Comparison of ENCODE assay signal across 21 cellular contexts in genomic region chr13:50891206-50891605, GRCh38. TPM values are rescaled to one million over a fixed set of nuclear protein-coding genes. Genes with fewer than 3 reads are reported as not detected.
A peak's percentile ranks its signal among the peaks of the same experiment; 100 is the strongest.
DNase-seq lines count a peak whose midpoint lies in the region; ATAC-seq and TF ChIP-seq lines count a peak whose summit lies in the region.
"Had no signal": no experiment of that assay in that cellular context is flagged by ENCODE, and none has a peak within 500 bp of the region (broad histone marks: within the 10 kb centered on the region; RNA-seq: fewer than 3 reads in every experiment).

No MANE protein-coding gene starts in this region.

- no peak overlapping the region for H3K27ac Mint-ChIP-seq in activated CD4-positive, alpha-beta T cell treated with anti-CD3 and anti-CD28 coated beads, Interleukin-2, amount 10 ng/mL, durations not matched to agents 24 days and 14 days
- H3K27ac Mint-ChIP-seq in natural killer cell: peak overlapping the region in 1 of 2 donors; percentile 64

- peak overlapping the region; percentile 7 for H3K4me3 Mint-ChIP-seq in activated CD4-positive, alpha-beta T cell treated with anti-CD3 and anti-CD28 coated beads, Interleukin-2, amount 10 ng/mL, durations not matched to agents 24 days and 14 days
- peak overlapping the region; percentile 55 for H3K4me3 Mint-ChIP-seq in natural killer cell
- H3K4me3 Mint-ChIP-seq: stimulated activated naive CD8-positive, alpha-beta T cell treated with anti-CD3 and anti-CD28 coated beads, Interleukin-15, amount 100 ng/mL, for 72 hours had no signal

- no peaks in the 10 kb centered on the region for H3K9me2 ChIP-seq in SU-DHL-6 (replicated peaks; ENCODE audit: insufficient read depth, low read length)

- no peaks in the 10 kb centered on the region for H3K79me2 ChIP-seq in SU-DHL-6 (ENCODE audit: insufficient read depth, low read length)

- H3K36me3 Mint-ChIP-seq in activated CD4-positive, alpha-beta T cell treated with anti-CD3 and anti-CD28 coated beads, Interleukin-2, amount 10 ng/mL, durations not matched to agents 24 days and 14 days (ENCODE audit: low read depth): peaks cover 13% of the 10 kb centered on the region
- peaks cover 4% of the 10 kb centered on the region for H3K36me3 Mint-ChIP-seq in natural killer cell

- peak overlapping the region; percentile 55 for H3K4me2 ChIP-seq in SU-DHL-6 (ENCODE audit: low read depth, low read length, poor library complexity, severe bottlenecking)
- H3K4me2 ChIP-seq: smooth muscle cell had no signal

- H3K4me3 ChIP-seq in Jurkat, Clone E6-1 (ENCODE audit: low read length): no peak overlapping the region
- no peak overlapping the region for H3K4me3 ChIP-seq in SU-DHL-6 (ENCODE audit: insufficient read depth, low read length, poor library complexity, severe bottlenecking)
- H3K4me3 ChIP-seq: smooth muscle cell had no signal

- H3K27me3 ChIP-seq in SU-DHL-6 (ENCODE audit: low read length): no peaks in the 10 kb centered on the region

- no peak overlapping the region for H2AFZ ChIP-seq in SU-DHL-6 (ENCODE audit: low read depth, low read length, severe bottlenecking)

- no peaks in the 10 kb centered on the region for H4K20me1 ChIP-seq in SU-DHL-6 (ENCODE audit: low read depth, low read length)

- H3K36me3 ChIP-seq in SU-DHL-6 (ENCODE audit: low read length): no peaks in the 10 kb centered on the region

- H3K9ac ChIP-seq in SU-DHL-6 (ENCODE audit: low read length): no peak overlapping the region

- TF ChIP-seq CTCF in SU-DHL-6 (IDR thresholded peaks at IDR 0.05; ENCODE audit: insufficient read depth, low read length, poor library complexity, severe bottlenecking) (no peak), natural killer cell (IDR thresholded peaks at IDR 0.05) (no peak)

- DNase-seq in activated CD4-positive, alpha-beta T cell treated with anti-CD3 and anti-CD28 coated beads, Interleukin-2, amount 10 ng/mL, durations not matched to agents 24 days and 14 days: no peak
- no peak for DNase-seq in activated CD4-positive, alpha-beta T cell treated with anti-CD3 and anti-CD28 coated beads, Interleukin-2, amount 50 U/mL, for 1 hour
- peak; percentile 53 for DNase-seq in Jurkat, Clone E6-1 (ENCODE audit: low read depth, low spot score)
- no peak for DNase-seq in natural killer cell
- DNase-seq in midbrain (lab: John Stamatoyannopoulos, UW): no peak
- DNase-seq: activated CD4-positive, alpha-beta T cell treated with anti-CD3 and anti-CD28 coated beads for 1 hour; activated T-cell treated with anti-CD3 and anti-CD28 coated beads, Interleukin-2, amount 50 U/mL, for 1 hour; Calu3; central memory CD4-positive, alpha-beta T cell; effector CD8-positive, alpha-beta T cell; Karpas-422; left colon; NCI-H526 treated with DMSO at 0.1 percent for 48 hours; posterior cingulate gyrus; stimulated activated naive CD8-positive, alpha-beta T cell treated with anti-CD3 and anti-CD28 coated beads, Interleukin-15, amount 100 ng/mL, for 72 hours had no signal

- no peak overlapping the region for H3K27ac ChIP-seq in SU-DHL-6 (ENCODE audit: low read depth, low read length)
- H3K27ac ChIP-seq: RWPE1 had no signal

- no peaks in the 10 kb centered on the region for H3K9me3 ChIP-seq in SU-DHL-6 (ENCODE audit: insufficient read depth, low read length)

- H3F3A ChIP-seq in SU-DHL-6 (ENCODE audit: insufficient read depth): peaks cover 6% of the 10 kb centered on the region; the same call in 1 of the 2 replicates

- peaks cover 23% of the 10 kb centered on the region for H3K9me3 Mint-ChIP-seq in activated CD4-positive, alpha-beta T cell treated with anti-CD3 and anti-CD28 coated beads, Interleukin-2, amount 10 ng/mL, durations not matched to agents 24 days and 14 days
- H3K9me3 Mint-ChIP-seq in natural killer cell: peaks cover 0 to 2% of the 10 kb centered on the region in 2 donors

- ATAC-seq in natural killer cell: no peak
- ATAC-seq in HG03039 (IDR thresholded peaks at IDR 0.05; ENCODE audit: unreplicated experiment): no peak
- ATAC-seq in GM18502 (IDR thresholded peaks at IDR 0.05; ENCODE audit: poor library complexity, unreplicated experiment): no peak
- ATAC-seq: left colon; stimulated activated naive CD8-positive, alpha-beta T cell treated with anti-CD3 and anti-CD28 coated beads, Interleukin-15, amount 100 ng/mL, for 72 hours had no signal

- intact Hi-C loops in activated CD4-positive, alpha-beta T cell treated with anti-CD3 and anti-CD28 coated beads, Interleukin-2, amount 10 ng/mL, durations not matched to agents 24 days and 14 days (cut with micrococcal nuclease): loop anchor here (5.0 kb wide), 4 partner anchors 59 to 894 kb away; partner anchors contain the start of gene TRIM13
- intact Hi-C loops in natural killer cell (cut with micrococcal nuclease): no loop called here

- H3K4me1 Mint-ChIP-seq in activated CD4-positive, alpha-beta T cell treated with anti-CD3 and anti-CD28 coated beads, Interleukin-2, amount 10 ng/mL, durations not matched to agents 24 days and 14 days: peaks cover 46% of the 10 kb centered on the region
- peaks cover 36% of the 10 kb centered on the region in 2 donors for H3K4me1 Mint-ChIP-seq in natural killer cell

- H3K27me3 Mint-ChIP-seq in activated CD4-positive, alpha-beta T cell treated with anti-CD3 and anti-CD28 coated beads, Interleukin-2, amount 10 ng/mL, durations not matched to agents 24 days and 14 days: peaks cover 2% of the 10 kb centered on the region
- peaks cover 4 to 18% of the 10 kb centered on the region in 2 donors for H3K27me3 Mint-ChIP-seq in natural killer cell (ENCODE audit: low read depth in 2 of 2)
- H3K27me3 Mint-ChIP-seq: stimulated activated naive CD8-positive, alpha-beta T cell treated with anti-CD3 and anti-CD28 coated beads, Interleukin-15, amount 100 ng/mL, for 72 hours had no signal

RNA-seq across cellular contexts. Expression of gene RNASEH2B, which starts 18.4 kb away (rescaled TPM):
- 57.9 and 61.0 TPM in 2 replicates for total RNA-seq in activated CD4-positive, alpha-beta T cell treated with anti-CD3 and anti-CD28 coated beads, Interleukin-2, amount 10 ng/mL, durations not matched to agents 24 days and 14 days
- 439 TPM for polyA plus RNA-seq in Jurkat, Clone E6-1 (2012; ENCODE audit: insufficient read depth, insufficient read length)
- 10 to 100 TPM; 57.9 to 68.7 (median 64.8) TPM for total RNA-seq in natural killer cell

RNA-seq across cellular contexts. Expression of gene DLEU7, which starts 47.7 kb away (rescaled TPM):
- not detected in 2 replicates for total RNA-seq in activated CD4-positive, alpha-beta T cell treated with anti-CD3 and anti-CD28 coated beads, Interleukin-2, amount 10 ng/mL, durations not matched to agents 24 days and 14 days
- not detected for polyA plus RNA-seq in Jurkat, Clone E6-1 (2012; ENCODE audit: insufficient read depth, insufficient read length)
- total RNA-seq in natural killer cell: under 1 TPM in 1 of 3 donors, not detected in 2; 0.20 TPM
- total RNA-seq: Calu3; T-helper 2 cell treated with Interferon-gamma antibody and Interleukin-4, amounts not matched to agents 100 ng/mL and 5 ng/mL, for 36 hours had no signal
- polyA plus RNA-seq: smooth muscle cell had no signal
